Comparison of ENCODE assay signal across 1 cellular context in the genomic region with DNA sequence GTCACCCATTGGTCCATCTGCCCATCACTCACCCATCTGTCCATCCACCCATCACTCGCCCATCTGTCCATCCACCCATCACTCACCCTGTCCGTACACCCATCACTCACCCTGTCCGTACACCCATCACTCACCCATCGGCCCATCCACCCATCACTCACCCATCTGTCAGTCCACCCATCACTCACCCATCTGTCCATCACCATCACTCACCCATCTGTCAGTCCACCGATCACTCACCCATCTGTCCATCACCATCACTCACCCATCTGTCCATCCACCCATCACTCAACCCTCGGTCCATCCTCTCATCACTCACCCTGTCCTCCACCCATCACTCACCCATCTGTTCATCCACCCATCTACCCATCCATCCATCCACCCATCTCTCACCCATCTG.
A peak's percentile ranks its signal among the peaks of the same experiment; 100 is the strongest.
TF ChIP-seq lines count a peak whose summit lies in the region.
"Not testable (repeated sequence)": the region's sequence is repeated elsewhere in the genome, so short reads cannot be mapped to it uniquely, and the experiment has no call there.

No MANE protein-coding gene starts in this region.

TF ChIP-seq in K562, 482 proteins besides CTCF, POLR2A, EP300 and RAD21:
- TF ChIP-seq MEIS2 (IDR thresholded peaks at IDR 0.05; ENCODE audit: partially characterized antibody) = peak; percentile 92
- TF ChIP-seq, protein P1, sequence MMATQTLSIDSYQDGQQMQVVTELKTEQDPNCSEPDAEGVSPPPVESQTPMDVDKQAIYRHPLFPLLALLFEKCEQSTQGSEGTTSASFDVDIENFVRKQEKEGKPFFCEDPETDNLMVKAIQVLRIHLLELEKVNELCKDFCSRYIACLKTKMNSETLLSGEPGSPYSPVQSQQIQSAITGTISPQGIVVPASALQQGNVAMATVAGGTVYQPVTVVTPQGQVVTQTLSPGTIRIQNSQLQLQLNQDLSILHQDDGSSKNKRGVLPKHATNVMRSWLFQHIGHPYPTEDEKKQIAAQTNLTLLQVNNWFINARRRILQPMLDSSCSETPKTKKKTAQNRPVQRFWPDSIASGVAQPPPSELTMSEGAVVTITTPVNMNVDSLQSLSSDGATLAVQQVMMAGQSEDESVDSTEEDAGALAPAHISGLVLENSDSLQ (IDR thresholded peaks at IDR 0.05) = peak; percentile 96
- TF ChIP-seq, protein P2, sequence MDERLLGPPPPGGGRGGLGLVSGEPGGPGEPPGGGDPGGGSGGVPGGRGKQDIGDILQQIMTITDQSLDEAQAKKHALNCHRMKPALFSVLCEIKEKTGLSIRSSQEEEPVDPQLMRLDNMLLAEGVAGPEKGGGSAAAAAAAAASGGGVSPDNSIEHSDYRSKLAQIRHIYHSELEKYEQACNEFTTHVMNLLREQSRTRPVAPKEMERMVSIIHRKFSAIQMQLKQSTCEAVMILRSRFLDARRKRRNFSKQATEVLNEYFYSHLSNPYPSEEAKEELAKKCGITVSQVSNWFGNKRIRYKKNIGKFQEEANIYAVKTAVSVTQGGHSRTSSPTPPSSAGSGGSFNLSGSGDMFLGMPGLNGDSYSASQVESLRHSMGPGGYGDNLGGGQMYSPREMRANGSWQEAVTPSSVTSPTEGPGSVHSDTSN (CRISPR knock-in tag; IDR thresholded peaks at IDR 0.05; ENCODE audit: low read depth) = not testable (repeated sequence)
- TF ChIP-seq, protein P2 (tag; conservative IDR thresholded peaks at IDR 0.05; ENCODE audit: low read depth) = peak; percentile 93
- peak; percentile 97 for TF ChIP-seq ARHGAP35 (IDR thresholded peaks at IDR 0.05; ENCODE audit: partially characterized antibody)
